In the genomic region with DNA sequence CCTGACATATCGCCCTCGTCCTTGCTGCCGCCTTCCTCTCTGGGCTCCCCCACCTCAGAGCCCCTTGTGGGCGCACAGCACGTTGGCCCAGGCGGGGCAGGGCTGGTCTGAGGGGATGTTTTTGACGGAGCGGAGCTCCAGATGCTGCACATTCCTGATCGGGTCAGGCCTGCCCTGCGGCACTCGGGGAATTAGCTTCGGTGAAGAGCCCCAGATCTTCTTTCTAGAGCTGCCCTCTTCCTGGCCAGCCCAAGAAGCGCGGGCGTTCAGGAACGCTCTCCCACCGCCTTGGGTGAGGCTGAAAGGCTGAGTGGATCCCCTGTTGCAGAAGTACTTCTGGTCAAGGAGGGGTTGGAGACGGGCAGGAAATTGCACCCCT, we compare ENCODE assay signal across 9 cellular contexts. TPM values are rescaled to one million over a fixed set of nuclear protein-coding genes. Genes with fewer than 3 reads are reported as not detected.
DNase-seq lines count a peak whose midpoint lies in the region; ATAC-seq and TF ChIP-seq lines count a peak whose summit lies in the region.
"Had no signal": no experiment of that assay in that cellular context is flagged by ENCODE, and none has a peak within 500 bp of the region (broad histone marks: within the 10 kb centered on the region; RNA-seq: fewer than 3 reads in every experiment).

No MANE protein-coding gene starts in this region.

- no peak overlapping the region for H3K27ac Mint-ChIP-seq in activated CD8-positive, alpha-beta memory T cell treated with anti-CD3 and anti-CD28 coated beads, Interleukin-2, amount 10 ng/mL, durations not matched to agents 7 days and 5 days

- H3K27me3 ChIP-seq in lung (ENCODE audit: control insufficient read depth, insufficient read depth), result no peaks in the 10 kb centered on the region
- no peaks in the 10 kb centered on the region for H3K27me3 ChIP-seq in upper lobe of right lung

- peak overlapping the region in 1 of 2 donors; percentile 23 for H3K27ac ChIP-seq in lung (ENCODE audit: low read depth in 1 of 2, low read length in 1 of 2)
- peak overlapping the region; percentile 82 for H3K27ac ChIP-seq in upper lobe of right lung

- H3K4me1 Mint-ChIP-seq in activated CD8-positive, alpha-beta memory T cell treated with anti-CD3 and anti-CD28 coated beads, Interleukin-2, amount 10 ng/mL, durations not matched to agents 7 days and 5 days, result peaks cover 13% of the 10 kb centered on the region

- no peaks in the 10 kb centered on the region for H3K9me3 Mint-ChIP-seq in activated CD8-positive, alpha-beta memory T cell treated with anti-CD3 and anti-CD28 coated beads, Interleukin-2, amount 10 ng/mL, durations not matched to agents 7 days and 5 days (ENCODE audit: low read depth)

- no peak for DNase-seq in activated CD8-positive, alpha-beta memory T cell treated with anti-CD3 and anti-CD28 coated beads, Interleukin-2, amount 10 ng/mL, durations not matched to agents 7 days and 5 days
- DNase-seq in activated CD8-positive, alpha-beta memory T cell treated with anti-CD3 and anti-CD28 coated beads, Interleukin-2, amount 50 U/mL, for 4 hours, result no peak
- DNase-seq in choroid plexus epithelial cell (ENCODE audit: low read depth), result no peak
- DNase-seq in lung (ENCODE audit: low spot score), result no peak
- peak; percentile 62 for DNase-seq in upper lobe of right lung
- DNase-seq in KBM-7, result no peak
- no peak for DNase-seq in NCI-H1694 treated with DMSO at 0.1 percent for 48 hours (lab: John Stamatoyannopoulos, UW)
- DNase-seq: NCI-H2107 had no signal

- H3K36me3 ChIP-seq in lung (ENCODE audit: control insufficient read depth in 2 of 2, insufficient read depth in 2 of 2, low read length in 2 of 2), result no peaks in the 10 kb centered on the region
- H3K36me3 ChIP-seq in upper lobe of right lung, result no peaks in the 10 kb centered on the region

- H3K36me3 Mint-ChIP-seq in activated CD8-positive, alpha-beta memory T cell treated with anti-CD3 and anti-CD28 coated beads, Interleukin-2, amount 10 ng/mL, durations not matched to agents 7 days and 5 days, result no peaks in the 10 kb centered on the region

- CTCF ChIA-PET in activated CD8-positive, alpha-beta memory T cell treated with anti-CD3 and anti-CD28 coated beads, Interleukin-2, amount 10 ng/mL, durations not matched to agents 7 days and 5 days (lab: Charles Lee), result interaction anchor here (6.2 to 10.0 kb wide), 2 partner anchors 66 to 180 kb away, joined by 29 to 267 read pairs; partner anchors contain the start of gene UBE2L6

- in situ Hi-C loops in KBM-7 (cut with MboI; ENCODE audit: low pct_unique_long_range_greater_than_20kb, low sequenced_read_pairs), result no loop called here

- TF ChIP-seq CTCF in choroid plexus epithelial cell (conservative IDR thresholded peaks at IDR 0.05; ENCODE audit: low read depth, low read length), result no peak
- TF ChIP-seq CTCF in lung (IDR thresholded peaks at IDR 0.05; ENCODE audit: control extremely low read depth, extremely low read depth), result no peak
- TF ChIP-seq CTCF in upper lobe of right lung (IDR thresholded peaks at IDR 0.05), result no peak

- peaks cover 47% of the 10 kb centered on the region for H3K27me3 Mint-ChIP-seq in activated CD8-positive, alpha-beta memory T cell treated with anti-CD3 and anti-CD28 coated beads, Interleukin-2, amount 10 ng/mL, durations not matched to agents 7 days and 5 days

- 16 to 19% methylated on average over 18 of the region's 18 CpGs for WGBS in lung, 2 donors

- H3K9me3 ChIP-seq in lung (ENCODE audit: control insufficient read depth in 2 of 2, insufficient read depth in 1 of 2, low read length in 1 of 2), result peaks cover 0 to 2% of the 10 kb centered on the region in 2 donors
- no peaks in the 10 kb centered on the region for H3K9me3 ChIP-seq in upper lobe of right lung

- H3K4me1 ChIP-seq in lung (ENCODE audit: control insufficient read depth in 2 of 2, insufficient read depth in 2 of 2, low read length in 2 of 2) (peaks cover 0 to 14% of the 10 kb centered on the region in 2 donors), upper lobe of right lung (peaks cover 17% of the 10 kb centered on the region)

- H3K4me3 ChIP-seq in choroid plexus epithelial cell (ENCODE audit: low read depth, low read length) (peak overlapping the region; percentile 94), lung (peak overlapping the region; percentile 15), upper lobe of right lung (peak overlapping the region; percentile 83)

- intact Hi-C loops in upper lobe of right lung (cut with DNase I), result no loop called here

- peak overlapping the region; percentile 80 for H3K4me3 Mint-ChIP-seq in activated CD8-positive, alpha-beta memory T cell treated with anti-CD3 and anti-CD28 coated beads, Interleukin-2, amount 10 ng/mL, durations not matched to agents 7 days and 5 days

- ATAC-seq in activated CD8-positive, alpha-beta memory T cell treated with anti-CD3 and anti-CD28 coated beads, Interleukin-2, amount 10 ng/mL, durations not matched to agents 7 days and 5 days, result no peak
- ATAC-seq in lung (ENCODE audit: insufficient read depth, low FRiP score) (peak; percentile 33), upper lobe of right lung (peak; percentile 7), GM18511 (IDR thresholded peaks at IDR 0.05; ENCODE audit: unreplicated experiment) (no peak)

RNA-seq across cellular contexts. Expression of gene YPEL4, which starts 12.1 kb away (rescaled TPM):
- 1 to 10 TPM in 1 of 2 experiments, under 1 TPM in 1; 0.42 to 1.0 TPM for total RNA-seq in activated CD8-positive, alpha-beta memory T cell treated with anti-CD3 and anti-CD28 coated beads, Interleukin-2, amount 10 ng/mL, durations not matched to agents 7 days and 5 days
- total RNA-seq in lung (1 to 10 TPM; 1.3 to 1.5 TPM), upper lobe of right lung (6.9 TPM)
- 1 to 10 TPM in 1 of 2 donors, under 1 TPM in 1; 0.71 to 3.1 TPM for polyA plus RNA-seq in lung

RNA-seq across cellular contexts. Expression of gene CLP1, which starts 19.9 kb away (rescaled TPM):
- 10 to 100 TPM; 15.7 to 22.6 TPM for total RNA-seq in activated CD8-positive, alpha-beta memory T cell treated with anti-CD3 and anti-CD28 coated beads, Interleukin-2, amount 10 ng/mL, durations not matched to agents 7 days and 5 days
- total RNA-seq in lung (10 to 100 TPM in 1 of 2 donors, 1 to 10 TPM in 1; 6.5 to 12.4 TPM), upper lobe of right lung (11.7 TPM)
- 10 to 100 TPM in 1 of 2 donors, 1 to 10 TPM in 1; 6.9 to 16.6 TPM for polyA plus RNA-seq in lung

RNA-seq across cellular contexts. Expression of gene ZDHHC5, which starts 30.3 kb away (rescaled TPM):
- total RNA-seq in activated CD8-positive, alpha-beta memory T cell treated with anti-CD3 and anti-CD28 coated beads, Interleukin-2, amount 10 ng/mL, durations not matched to agents 7 days and 5 days, result 10 to 100 TPM; 74.5 to 75.9 TPM
- 10 to 100 TPM; 37.5 to 63.2 TPM for total RNA-seq in lung
- 10 to 100 TPM; 28.7 to 48.4 TPM for polyA plus RNA-seq in lung
- 79.8 TPM for total RNA-seq in upper lobe of right lung

RNA-seq across cellular contexts. Expression of gene SERPING1, which starts 40.1 kb away (rescaled TPM):
- total RNA-seq in activated CD8-positive, alpha-beta memory T cell treated with anti-CD3 and anti-CD28 coated beads, Interleukin-2, amount 10 ng/mL, durations not matched to agents 7 days and 5 days, result not detected
- total RNA-seq in lung (100 to 1,000 TPM; 102 to 407 TPM), upper lobe of right lung (490 TPM)
- 100 to 1,000 TPM; 214 to 418 TPM for polyA plus RNA-seq in lung

Comparison
In these comparisons a context has a peak if more than half of its experiments do, and no peak if none do; other contexts are left out.
1. ATAC-seq: peak in lung (single experiment) and upper lobe of right lung (single experiment); none in activated CD8-positive, alpha-beta memory T cell treated with anti-CD3 and anti-CD28 coated beads, Interleukin-2, amount 10 ng/mL, durations not matched to agents 7 days and 5 days (single experiment) and GM18511 (single experiment).
2. H3K4me3 ChIP-seq: peak in every context shown above with its lines; median percentile 94 in choroid plexus epithelial cell; 83 in upper lobe of right lung; 15 in lung.